8 cellular contexts compared by ENCODE assay signal in genomic region chr19:2475702-2476450, GRCh38. TPM values are rescaled to one million over a fixed set of nuclear protein-coding genes. Genes with fewer than 3 reads are reported as not detected.
A peak's percentile ranks its signal among the peaks of the same experiment; 100 is the strongest.
DNase-seq lines count a peak whose midpoint lies in the region; ATAC-seq and TF ChIP-seq lines count a peak whose summit lies in the region.

TSS of gene GADD45B (plus strand) at chr19:2476127. CDS start at chr19:2476359, 232 bp downstream.

- peaks cover 36% of the 10 kb centered on the region for H4K20me1 ChIP-seq in IMR-90 (ENCODE audit: insufficient read depth, low read length)

- H2BK20ac ChIP-seq in IMR-90 (ENCODE audit: low read depth, low read length): peak within 1 kb of the TSS; percentile 55

- peak within 1 kb of the TSS; percentile 92 for H3K14ac ChIP-seq in IMR-90 (replicated peaks; ENCODE audit: low read depth, low read length)

- 0 out of 2 replicates have a peak within 1 kb of the TSS, but pooled peaks have one; percentile 36 for H3K18ac ChIP-seq in IMR-90 (ENCODE audit: low read depth, low read length)

- CTCF ChIA-PET in IMR-90 (lab: Yijun Ruan, JAX): interaction anchor here (0.6 to 2.1 kb wide), 7 partner anchors 13 to 161 kb away, joined by 3 to 16 read pairs (median 4); no protein-coding TSS in a partner anchor

- peak within 1 kb of the TSS; percentile 83 for H3K4ac ChIP-seq in IMR-90 (ENCODE audit: low read depth, low read length)

- H2BK120ac ChIP-seq in IMR-90 (ENCODE audit: low read depth, low read length): peak within 1 kb of the TSS; percentile 74

- DNase-seq in D341Med (ENCODE audit: low spot score): peak; percentile 100
- DNase-seq in IMR-90: peak; percentile 97
- peak; percentile 74 for DNase-seq in OCI-M2 (lab: John Stamatoyannopoulos, UW; ENCODE audit: unreplicated experiment)
- peak; percentile 95 for DNase-seq in activated T-cell treated with anti-CD3 and anti-CD28 coated beads for 24 hours (ENCODE audit: low read depth)
- peak; percentile 99 for DNase-seq in epidermal melanocyte (ENCODE audit: insufficient read length, low spot score)
- peak; percentile 94 to 95 for DNase-seq in stimulated activated CD8-positive, alpha-beta memory T cell treated with anti-CD3 and anti-CD28 coated beads, Interleukin-2, amount 100 ng/mL, for 48 hours (ENCODE audit: low read depth in 2 of 2)

- H2BK5ac ChIP-seq in IMR-90 (ENCODE audit: low read depth, low read length, poor library complexity, severe bottlenecking): peak within 1 kb of the TSS; percentile 85

- H3K9ac ChIP-seq in IMR-90 (ENCODE audit: low read depth, low read length): peak within 1 kb of the TSS; percentile 87

- H3K4me2 ChIP-seq in IMR-90 (ENCODE audit: low read depth, low read length): peak within 1 kb of the TSS; percentile 90

- peak; percentile 52 for ATAC-seq in GM21515 (IDR thresholded peaks at IDR 0.05; ENCODE audit: unreplicated experiment)
- peak; percentile 66 for ATAC-seq in IMR-90 (ENCODE audit: low read depth)

- H4K8ac ChIP-seq in IMR-90 (ENCODE audit: low read depth in 2 of 2, low read length in 2 of 2): peak within 1 kb of the TSS in 1 of 2 experiments; percentile 50; a peak in 3 of 4 replicates

- no TSS peak for BruUV-seq in IMR-90 (replicated peaks; lab: Mats Ljungman, UMichigan)

- no peak for TF ChIP-seq CTCF in IMR-90 (conservative IDR thresholded peaks at IDR 0.05; ENCODE audit: low read depth, low read length)

- peaks cover 4% of the 10 kb centered on the region; the same call in 1 of the 2 replicates for H3K36me3 ChIP-seq in IMR-90 (ENCODE audit: control insufficient read depth, insufficient read depth, low read length)

- H3K4me1 ChIP-seq in IMR-90 (ENCODE audit: control insufficient read depth, insufficient read depth, low read length): peaks cover 4% of the 10 kb centered on the region; the same call in 1 of the 2 replicates
- peaks cover 41% of the 10 kb centered on the region for H3K4me1 ChIP-seq in mononuclear cell (ENCODE audit: insufficient read depth, low read length)

- H3K79me1 ChIP-seq in IMR-90 (ENCODE audit: low read depth in 1 of 2, low read length in 2 of 2): peaks cover 0 to 19% of the 10 kb centered on the region in 2 experiments; a peak in 1 of 4 replicates

- POLR2A ChIA-PET in IMR-90 (lab: Charles Lee; ENCODE audit: unreplicated experiment): interaction anchor here (0.6 to 3.3 kb wide), 17 partner anchors 13 to 160 kb away, joined by 3 to 63 read pairs (median 4); no protein-coding TSS in a partner anchor

- no peaks in the 10 kb centered on the region for H3K9me1 ChIP-seq in IMR-90 (ENCODE audit: insufficient read depth, low read length)

- peak within 1 kb of the TSS; percentile 78 for H3K56ac ChIP-seq in IMR-90 (ENCODE audit: extremely low read depth, insufficient read depth, low read length)

- intact Hi-C loops in IMR-90 (cut with micrococcal nuclease): loop anchor here (1.0 to 10.0 kb wide), 3 partner anchors 67 to 269 kb away; partner anchors contain the start of gene SLC39A3

- H2AK5ac ChIP-seq in IMR-90 (ENCODE audit: low read depth, low read length): peak within 1 kb of the TSS; percentile 24

- 1% methylated on average over 37 of the region's 70 CpGs; no CpG with 5 or more reads in 1 of the 2 experiments for WGBS in IMR-90 (ENCODE audit: extremely low coverage in 2 of 2, insufficient read length in 1 of 2), 2 experiments

- no peak within 1 kb of the TSS for H2BK15ac ChIP-seq in IMR-90 (ENCODE audit: low read depth, low read length)

- H2AFZ ChIP-seq in IMR-90 (replicated peaks; ENCODE audit: low read length, poor library complexity): peak within 1 kb of the TSS; percentile 88

- H2AK9ac ChIP-seq in IMR-90 (replicated peaks; ENCODE audit: low read depth, low read length, poor library complexity): peak within 1 kb of the TSS; percentile 92

- in situ Hi-C loops in IMR-90 (cut with MboI; ENCODE audit: low sequenced_read_pairs): loop anchor here (5.0 kb wide), 1 partner anchor 61 kb away; no protein-coding TSS in a partner anchor

- dilution Hi-C loops in IMR-90 (cut with HindIII; ENCODE audit: low sequenced_read_pairs, unreplicated experiment): no loop called here

- peak; percentile 100 for TF ChIP-seq POLR2A in IMR-90 (IDR thresholded peaks at IDR 0.05; ENCODE audit: low read depth, low read length)

- H4K5ac ChIP-seq in IMR-90 (ENCODE audit: low read depth, low read length): no peak within 1 kb of the TSS

- no peaks in the 10 kb centered on the region for H3K9me3 ChIP-seq in IMR-90 (ENCODE audit: control insufficient read depth, insufficient read depth, low read length)
- H3K9me3 ChIP-seq in mononuclear cell (ENCODE audit: low read depth, low read length): no peaks in the 10 kb centered on the region

- H3K27ac ChIP-seq in IMR-90 (ENCODE audit: insufficient read depth, low read length): peak within 1 kb of the TSS; percentile 76

- TF ChIP-seq RAD21 in IMR-90 (IDR thresholded peaks at IDR 0.05; ENCODE audit: low read length): peak; percentile 35; the same call in 1 of the 2 replicates

- H4K91ac ChIP-seq in IMR-90 (ENCODE audit: insufficient read depth, low read depth, low read length): peak within 1 kb of the TSS; percentile 56

- peak within 1 kb of the TSS; percentile 84 for H3K4me3 ChIP-seq in IMR-90 (ENCODE audit: insufficient read depth, low read depth, low read length)
- peak within 1 kb of the TSS; percentile 100 for H3K4me3 ChIP-seq in mononuclear cell (ENCODE audit: low read length)

- H3K23ac ChIP-seq in IMR-90 (ENCODE audit: low read depth, low read length): peak within 1 kb of the TSS; percentile 83

- no peaks in the 10 kb centered on the region for H3K27me3 ChIP-seq in IMR-90 (ENCODE audit: control insufficient read depth, insufficient read depth, low read length)
- no peaks in the 10 kb centered on the region for H3K27me3 ChIP-seq in mononuclear cell (ENCODE audit: insufficient read depth, low read length)

TF ChIP-seq in IMR-90, 13 proteins besides CTCF, POLR2A, EP300 and RAD21:
- TF ChIP-seq CEBPB (IDR thresholded peaks at IDR 0.05; ENCODE audit: low read depth, low read length) (peak; percentile 68), MAZ (IDR thresholded peaks at IDR 0.05; ENCODE audit: borderline replicate concordance, low read depth, low read length) (peak; percentile 92), SMC3 (IDR thresholded peaks at IDR 0.05; ENCODE audit: low read depth, low read length) (peak; percentile 30), CHD1 (IDR thresholded peaks at IDR 0.05; ENCODE audit: low read depth, low read length) (peak; percentile 93; the same call in 1 of the 2 replicates), MXI1 (IDR thresholded peaks at IDR 0.05; ENCODE audit: borderline replicate concordance, low read depth, low read length) (no peak; the same call in 1 of the 2 replicates), RFX5 (IDR thresholded peaks at IDR 0.05; ENCODE audit: low read depth, low read length) (no peak), MAFK (IDR thresholded peaks at IDR 0.05; ENCODE audit: low read depth, low read length) (no peak), FOS (IDR thresholded peaks at IDR 0.05; ENCODE audit: low read depth, low read length) (0 out of 2 replicates have a peak, but pooled peaks have one; percentile 18), NFE2L2 (IDR thresholded peaks at IDR 0.05; ENCODE audit: low read depth, low read length) (peak; percentile 50; the same call in 1 of the 2 replicates), BHLHE40 (IDR thresholded peaks at IDR 0.05; ENCODE audit: low read depth, low read length) (peak; percentile 40; the same call in 1 of the 2 replicates), RCOR1 (IDR thresholded peaks at IDR 0.05; ENCODE audit: insufficient replicate concordance, low read length) (no peak)
- TF ChIP-seq, protein P1, sequence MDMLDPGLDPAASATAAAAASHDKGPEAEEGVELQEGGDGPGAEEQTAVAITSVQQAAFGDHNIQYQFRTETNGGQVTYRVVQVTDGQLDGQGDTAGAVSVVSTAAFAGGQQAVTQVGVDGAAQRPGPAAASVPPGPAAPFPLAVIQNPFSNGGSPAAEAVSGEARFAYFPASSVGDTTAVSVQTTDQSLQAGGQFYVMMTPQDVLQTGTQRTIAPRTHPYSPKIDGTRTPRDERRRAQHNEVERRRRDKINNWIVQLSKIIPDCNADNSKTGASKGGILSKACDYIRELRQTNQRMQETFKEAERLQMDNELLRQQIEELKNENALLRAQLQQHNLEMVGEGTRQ (IDR thresholded peaks at IDR 0.05; ENCODE audit: low read depth, low read length): peak; percentile 92

RNA-seq across cellular contexts. Expression of gene GADD45B, which starts in this region (rescaled TPM):
- total RNA-seq in IMR-90 (2012; rRNA removed) (28.1 and 30.1 TPM in 2 replicates), mononuclear cell (528 TPM)
- polyA plus RNA-seq in IMR-90 (2012; rRNA removed): 84.0 and 106 TPM in 2 replicates
- polyA plus RNA-seq in IMR-90 (2012; cell fraction: cytosol; rRNA removed): 70.3 and 87.0 TPM in 2 replicates
- polyA plus RNA-seq in IMR-90 (2012; cell fraction: nucleus; rRNA removed; ENCODE audit: low replicate concordance): 301 and 400 TPM in 2 replicates

Comparison
In these comparisons a context has a peak if more than half of its experiments do, and no peak if none do; other contexts are left out.
1. Peak in every context shown above with its lines: DNase-seq, ATAC-seq, H3K4me3 ChIP-seq and H3K27ac ChIP-seq.
2. RNA of gene GADD45B (total RNA-seq): 528 TPM in mononuclear cell (single experiment); 28.1 to 30.1 TPM in IMR-90; every median in the first group is over 10 times any median in the second.